16 cellular contexts compared by ENCODE assay signal in the genomic region with DNA sequence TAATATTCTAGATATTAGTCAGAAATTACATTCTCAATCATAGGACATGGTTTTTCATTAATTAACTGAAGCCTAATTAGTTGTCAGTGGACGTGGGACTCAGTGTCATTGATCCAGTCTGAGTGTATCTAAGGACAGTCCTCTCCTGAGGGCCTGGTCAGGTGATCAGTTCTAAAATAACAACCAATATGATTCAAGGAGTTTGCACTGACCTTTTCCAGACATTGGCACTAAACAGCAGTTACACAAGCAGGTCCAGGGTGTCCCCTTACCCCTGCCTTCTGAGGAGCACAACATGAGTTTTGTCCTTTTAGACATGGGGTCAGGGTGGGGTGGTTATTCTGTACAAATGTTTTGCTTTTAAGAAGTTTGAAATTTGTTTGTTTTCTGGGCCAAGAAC.
DNase-seq lines count a peak whose midpoint lies in the region; ATAC-seq, FAIRE-seq and TF ChIP-seq lines count a peak whose summit lies in the region.
"Had no signal": no experiment of that assay in that cellular context is flagged by ENCODE, and none has a peak within 500 bp of the region (broad histone marks: within the 10 kb centered on the region; RNA-seq: fewer than 3 reads in every experiment).

No MANE protein-coding gene starts in this region.

- TF ChIP-seq EP300 in HepG2 (IDR thresholded peaks at IDR 0.05; ENCODE audit: low read depth in 2 of 2, low read length in 2 of 2) = no peak
- no peak for TF ChIP-seq EP300 in HepG2 (CRISPR knock-in tag; IDR thresholded peaks at IDR 0.05; ENCODE audit: borderline replicate concordance)
- no peak for TF ChIP-seq EP300 in esophagus muscularis mucosa (IDR thresholded peaks at IDR 0.05)

- H3K36me3 ChIP-seq in liver (ENCODE audit: control insufficient read depth in 4 of 4, insufficient read depth in 3 of 4, low read depth in 1 of 4, low read length in 3 of 4) (no peaks in the 10 kb centered on the region), HepG2 (replicated peaks in 1 of 2; ENCODE audit: control insufficient read depth in 1 of 2, insufficient read depth in 2 of 2, low read length in 2 of 2) (no peaks in the 10 kb centered on the region), left ventricle myocardium inferior (peaks cover 36% of the 10 kb centered on the region), right lobe of liver (no peaks in the 10 kb centered on the region), thyroid gland (no peaks in the 10 kb centered on the region), esophagus muscularis mucosa (peaks cover 0 to 45% (median 10%) of the 10 kb centered on the region in 4 donors), Karpas-422 (ENCODE audit: insufficient read depth, low read length) (no peaks in the 10 kb centered on the region)
- H3K36me3 ChIP-seq: BLaER1 treated with 17β-estradiol and CSF1 and Interleukin-3, amounts not matched to agents 10 nM and 100 nM; HAP-1 had no signal

- peaks cover 0 to 4% of the 10 kb centered on the region in 2 donors for H3K36me3 Mint-ChIP-seq in activated naive CD4-positive, alpha-beta T cell treated with anti-CD3 and anti-CD28 coated beads, Interleukin-2, amount 50 U/mL, for 72 hours

- POLR2A ChIA-PET in HepG2 (lab: Yijun Ruan, JAX) = no interaction called here

- no peak for FAIRE-seq in HepG2 (lab: Jason Lieb, UNC)
- FAIRE-seq: H1 had no signal

- H3K4me1 ChIP-seq in liver (ENCODE audit: control insufficient read depth in 4 of 4, insufficient read depth in 4 of 4, low read length in 3 of 4) (peaks cover 0 to 17% (median 12%) of the 10 kb centered on the region in 4 donors), HepG2 (ENCODE audit: insufficient read depth, low read length) (no peaks in the 10 kb centered on the region), left ventricle myocardium inferior (peaks cover 69% of the 10 kb centered on the region), right lobe of liver (peaks cover 0 to 23% (median 4%) of the 10 kb centered on the region in 4 donors), thyroid gland (peaks cover 41 to 42% of the 10 kb centered on the region in 2 donors), esophagus muscularis mucosa (peaks cover 0 to 9% (median 0%) of the 10 kb centered on the region in 4 donors), Karpas-422 (ENCODE audit: low read length) (peaks cover 3% of the 10 kb centered on the region)
- H3K4me1 ChIP-seq: HAP-1 had no signal

- intact Hi-C loops in HepG2 (cut with micrococcal nuclease; ENCODE audit: unreplicated experiment) (no loop called here), left ventricle myocardium inferior (cut with micrococcal nuclease) (no loop called here), right lobe of liver (cut with DNase I) (no loop called here), thyroid gland (cut with DNase I) (no loop called here), esophagus muscularis mucosa (cut with DNase I) (no loop called here)

- H4K20me1 ChIP-seq in HepG2 (ENCODE audit: insufficient read depth, low read length) (no peaks in the 10 kb centered on the region), Karpas-422 (ENCODE audit: insufficient read depth, low read depth, low read length) (no peaks in the 10 kb centered on the region)
- H4K20me1 ChIP-seq: BLaER1 treated with 17β-estradiol and CSF1 and Interleukin-3, amounts not matched to agents 10 nM and 100 nM had no signal

- CTCF ChIA-PET in HepG2 (lab: Yijun Ruan, JAX; ENCODE audit: low intra/inter-chr PET ratio, low total read pairs) = no interaction called here

- DNase-seq in HepG2 (ENCODE audit: low spot score) (no peak), left ventricle myocardium inferior (no peak), right lobe of liver (no peak), thyroid gland (peak; percentile 41 to 46), esophagus muscularis mucosa (ENCODE audit: extremely low spot score) (no peak), Karpas-422 (no peak)
- DNase-seq in activated naive CD4-positive, alpha-beta T cell treated with anti-CD3 and anti-CD28 coated beads, Interleukin-2, amount 50 U/mL, for 72 hours (ENCODE audit: low spot score in 2 of 2) = no peak
- DNase-seq: 8988T; ACHN; Calu3; CD4-positive, alpha-beta T cell; DMS 273 treated with DMSO at 0.1 percent for 48 hours had no signal

- no peak for TF ChIP-seq RAD21 in liver (IDR thresholded peaks at IDR 0.05)
- TF ChIP-seq RAD21 in HepG2 (CRISPR knock-in tag; IDR thresholded peaks at IDR 0.05) = no peak

- 31% methylated on average over 1 of the region's 1 CpG for WGBS in liver
- WGBS in HepG2 (ENCODE audit: low lambda C conversion rate) = 6% methylated on average over 1 of the region's 1 CpG
- 23% methylated on average over 1 of the region's 1 CpG for WGBS in right lobe of liver (ENCODE audit: insufficient coverage, low coverage, low lambda C conversion rate, missing lambda C conversion rate)
- 28 to 38% methylated on average over 1 of the region's 1 CpG for WGBS in thyroid gland, 2 donors
- WGBS in esophagus muscularis mucosa = 79% methylated on average over 1 of the region's 1 CpG

- no peaks in the 10 kb centered on the region for H3K9me2 ChIP-seq in Karpas-422 (replicated peaks; ENCODE audit: insufficient read depth, low read length)

- no peaks in the 10 kb centered on the region for H3K9me3 ChIP-seq in liver (ENCODE audit: control insufficient read depth in 4 of 4, low read length in 3 of 4)
- no peaks in the 10 kb centered on the region for H3K9me3 ChIP-seq in HepG2 (ENCODE audit: low read length)
- no peaks in the 10 kb centered on the region for H3K9me3 ChIP-seq in left ventricle myocardium inferior (replicated peaks)
- H3K9me3 ChIP-seq in right lobe of liver = no peaks in the 10 kb centered on the region
- H3K9me3 ChIP-seq in thyroid gland = no peaks in the 10 kb centered on the region
- no peaks in the 10 kb centered on the region for H3K9me3 ChIP-seq in esophagus muscularis mucosa
- no peaks in the 10 kb centered on the region for H3K9me3 ChIP-seq in Karpas-422 (ENCODE audit: low read length)
- H3K9me3 ChIP-seq: BLaER1 treated with 17β-estradiol and CSF1 and Interleukin-3, amounts not matched to agents 10 nM and 100 nM; HAP-1 had no signal

- H3K4me3 ChIP-seq in liver (ENCODE audit: low read depth in 1 of 3, low read length in 3 of 3) (no peak overlapping the region), HepG2 (replicated peaks in 1 of 3; ENCODE audit: insufficient read depth in 1 of 3, low read depth in 2 of 3, low read length in 3 of 3) (no peak overlapping the region), left ventricle myocardium inferior (no peak overlapping the region), right lobe of liver (no peak overlapping the region), thyroid gland (replicated peaks in 1 of 3) (no peak overlapping the region), esophagus muscularis mucosa (no peak overlapping the region), Karpas-422 (ENCODE audit: low read length) (no peak overlapping the region)
- H3K4me3 ChIP-seq: BLaER1 treated with 17β-estradiol and CSF1 and Interleukin-3, amounts not matched to agents 10 nM and 100 nM; HAP-1 had no signal

- H3K4me2 ChIP-seq in HepG2 (ENCODE audit: low read depth, low read length) (no peak overlapping the region), Karpas-422 (ENCODE audit: low read depth, low read length, poor library complexity, severe bottlenecking) (no peak overlapping the region)
- H3K4me2 ChIP-seq: BLaER1 treated with 17β-estradiol and CSF1 and Interleukin-3, amounts not matched to agents 10 nM and 100 nM had no signal

- in situ Hi-C loops in HepG2 (cut with HindIII; ENCODE audit: extremely low pct_ligation_motif_present, low pct_unique_long_range_greater_than_20kb) = no loop called here

- no TSS peak for BruUV-seq in HepG2 (replicated peaks; lab: Mats Ljungman, UMichigan)

- H3K79me2 ChIP-seq in HepG2 (ENCODE audit: insufficient read depth, low read length) = no peaks in the 10 kb centered on the region
- no peaks in the 10 kb centered on the region for H3K79me2 ChIP-seq in Karpas-422 (ENCODE audit: low read length)

- ATAC-seq in HepG2 (no peak), right lobe of liver (peak; percentile 61 to 80 (median 79))
- ATAC-seq in activated naive CD4-positive, alpha-beta T cell treated with anti-CD3 and anti-CD28 coated beads, Interleukin-2, amount 50 U/mL, for 72 hours = no peak

- H2AFZ ChIP-seq in HepG2 (ENCODE audit: low read length) = no peak overlapping the region
- H2AFZ ChIP-seq in Karpas-422 (ENCODE audit: low read length) = no peak overlapping the region

- no peak overlapping the region for H3K9ac ChIP-seq in liver (ENCODE audit: low read depth in 1 of 2, low read length in 2 of 2)
- no peak overlapping the region for H3K9ac ChIP-seq in HepG2 (ENCODE audit: insufficient read depth, low read depth, low read length)
- no peak overlapping the region for H3K9ac ChIP-seq in Karpas-422 (ENCODE audit: low read length)
- H3K9ac ChIP-seq: BLaER1 treated with 17β-estradiol and CSF1 and Interleukin-3, amounts not matched to agents 10 nM and 100 nM had no signal

- TF ChIP-seq CTCF in liver (IDR thresholded peaks at IDR 0.05; ENCODE audit: low read depth, low read length, missing input control) (no peak), HepG2 (CRISPR knock-in tag; IDR thresholded peaks at IDR 0.05) (no peak), left ventricle myocardium inferior (IDR thresholded peaks at IDR 0.05; ENCODE audit: borderline replicate concordance) (no peak), right lobe of liver (IDR thresholded peaks at IDR 0.05) (no peak), thyroid gland (IDR thresholded peaks at IDR 0.05) (no peak), esophagus muscularis mucosa (IDR thresholded peaks at IDR 0.05) (no peak)

- H3K27ac Mint-ChIP-seq in activated naive CD4-positive, alpha-beta T cell treated with anti-CD3 and anti-CD28 coated beads, Interleukin-2, amount 50 U/mL, for 72 hours = no peak overlapping the region
- H3K27ac Mint-ChIP-seq: CD4-positive, alpha-beta T cell had no signal

- no peak overlapping the region for H3K27ac ChIP-seq in liver (ENCODE audit: low read depth in 1 of 2, low read length in 2 of 2)
- H3K27ac ChIP-seq in HepG2 (ENCODE audit: extremely low read length, insufficient read depth, low read length) = no peak overlapping the region
- peak overlapping the region; percentile 84 for H3K27ac ChIP-seq in left ventricle myocardium inferior (replicated peaks)
- H3K27ac ChIP-seq in right lobe of liver = no peak overlapping the region
- H3K27ac ChIP-seq in thyroid gland = peak overlapping the region; percentile 38 to 67 (median 66)
- H3K27ac ChIP-seq in esophagus muscularis mucosa (replicated peaks in 1 of 4) = no peak overlapping the region
- no peak overlapping the region for H3K27ac ChIP-seq in Karpas-422 (ENCODE audit: low read length)
- H3K27ac ChIP-seq: BLaER1 treated with 17β-estradiol and CSF1 and Interleukin-3, amounts not matched to agents 10 nM and 100 nM had no signal

- H3K9me3 Mint-ChIP-seq in activated naive CD4-positive, alpha-beta T cell treated with anti-CD3 and anti-CD28 coated beads, Interleukin-2, amount 50 U/mL, for 72 hours = no peaks in the 10 kb centered on the region
- H3K9me3 Mint-ChIP-seq: CD4-positive, alpha-beta T cell had no signal

- H3K27me3 ChIP-seq in liver (ENCODE audit: control insufficient read depth in 4 of 4, insufficient read depth in 4 of 4, low read length in 3 of 4) = no peaks in the 10 kb centered on the region
- 0 out of 5 replicates have a peak, but pooled peaks cover 0 to 2% of the 10 kb centered on the region in 2 experiments for H3K27me3 ChIP-seq in HepG2 (ENCODE audit: control insufficient read depth in 1 of 2, insufficient read depth in 2 of 2, low read length in 2 of 2)
- H3K27me3 ChIP-seq in left ventricle myocardium inferior (ENCODE audit: low read depth) = no peaks in the 10 kb centered on the region
- H3K27me3 ChIP-seq in right lobe of liver = no peaks in the 10 kb centered on the region
- no peaks in the 10 kb centered on the region for H3K27me3 ChIP-seq in thyroid gland
- no peaks in the 10 kb centered on the region for H3K27me3 ChIP-seq in esophagus muscularis mucosa
- H3K27me3 ChIP-seq in Karpas-422 (ENCODE audit: low read length) = no peaks in the 10 kb centered on the region
- H3K27me3 ChIP-seq: BLaER1 treated with 17β-estradiol and CSF1 and Interleukin-3, amounts not matched to agents 10 nM and 100 nM had no signal

- no peak for TF ChIP-seq POLR2A in HepG2 (IDR thresholded peaks at IDR 0.05; ENCODE audit: insufficient read depth in 1 of 2, low read depth in 2 of 2, low read length in 2 of 2)
- TF ChIP-seq POLR2A in right lobe of liver (IDR thresholded peaks at IDR 0.05) = no peak
- no peak for TF ChIP-seq POLR2A in thyroid gland (IDR thresholded peaks at IDR 0.05)
- no peak for TF ChIP-seq POLR2A in esophagus muscularis mucosa (IDR thresholded peaks at IDR 0.05; ENCODE audit: low read depth)

Comparison
In these comparisons a context has a peak if more than half of its experiments do, and no peak if none do; other contexts are left out.
1. ATAC-seq: peak in right lobe of liver (4 of 4); none in HepG2 (single experiment) and activated naive CD4-positive, alpha-beta T cell treated with anti-CD3 and anti-CD28 coated beads, Interleukin-2, amount 50 U/mL, for 72 hours (0 of 2).
2. H3K27ac ChIP-seq: peak in left ventricle myocardium inferior (single experiment) and thyroid gland (3 of 3); none in liver (0 of 2), HepG2 (single experiment), right lobe of liver (0 of 3), esophagus muscularis mucosa (0 of 4) and Karpas-422 (single experiment).
3. DNase-seq: peak in thyroid gland (2 of 2); none in HepG2 (single experiment), left ventricle myocardium inferior (single experiment), right lobe of liver (0 of 3), activated naive CD4-positive, alpha-beta T cell treated with anti-CD3 and anti-CD28 coated beads, Interleukin-2, amount 50 U/mL, for 72 hours (0 of 2), esophagus muscularis mucosa (single experiment) and Karpas-422 (single experiment).